19 cellular contexts compared by ENCODE assay signal in genomic region chr4:87097075-87097474, GRCh38.
A peak's percentile ranks its signal among the peaks of the same experiment; 100 is the strongest.
DNase-seq lines count a peak whose midpoint lies in the region; ATAC-seq and TF ChIP-seq lines count a peak whose summit lies in the region.
"Had no signal": no experiment of that assay in that cellular context is flagged by ENCODE, and none has a peak within 500 bp of the region (broad histone marks: within the 10 kb centered on the region; RNA-seq: fewer than 3 reads in every experiment).

No MANE protein-coding gene starts in this region.

- H3K4me3 Mint-ChIP-seq in CD4-positive, alpha-beta memory T cell, result no peak overlapping the region
- no peak overlapping the region for H3K4me3 Mint-ChIP-seq in naive thymus-derived CD4-positive, alpha-beta T cell
- H3K4me3 Mint-ChIP-seq: T-helper 2 cell treated with Interferon-gamma antibody and Interleukin-4, amounts not matched to agents 5 μg/mL and 100 μg/mL, for 36 hours had no signal

- H3K4me3 ChIP-seq in BLaER1 (no peak overlapping the region), colonic mucosa (no peak overlapping the region)
- H3K4me3 ChIP-seq in CD4-positive, alpha-beta memory T cell (ENCODE audit: low read length in 2 of 2), result no peak overlapping the region
- no peak overlapping the region for H3K4me3 ChIP-seq in naive thymus-derived CD4-positive, alpha-beta T cell (ENCODE audit: low read length)
- H3K4me3 ChIP-seq: SJSA1, suprapubic skin had no signal

- TF ChIP-seq CTCF in colonic mucosa (IDR thresholded peaks at IDR 0.05), result no peak
- no peak for TF ChIP-seq CTCF in GM13976 (IDR thresholded peaks at IDR 0.05; ENCODE audit: borderline replicate concordance, control extremely low read depth, extremely low read depth, insufficient read depth, missing control alignments)

- H3K36me3 ChIP-seq in BLaER1 (peaks cover 94% of the 10 kb centered on the region), colonic mucosa (no peaks in the 10 kb centered on the region)
- H3K36me3 ChIP-seq in CD4-positive, alpha-beta memory T cell (ENCODE audit: insufficient read depth, low read length), result no peaks in the 10 kb centered on the region
- no peaks in the 10 kb centered on the region for H3K36me3 ChIP-seq in naive thymus-derived CD4-positive, alpha-beta T cell (ENCODE audit: control insufficient read depth in 2 of 3, insufficient read depth in 3 of 3, low read length in 3 of 3)

- H4K20me1 ChIP-seq in BLaER1, result peaks cover 93% of the 10 kb centered on the region

- H3K9me3 ChIP-seq in BLaER1, result no peaks in the 10 kb centered on the region
- H3K9me3 ChIP-seq in CD4-positive, alpha-beta memory T cell (ENCODE audit: control insufficient read depth in 1 of 2, low read length in 2 of 2), result no peaks in the 10 kb centered on the region
- no peaks in the 10 kb centered on the region for H3K9me3 ChIP-seq in colonic mucosa
- no peaks in the 10 kb centered on the region for H3K9me3 ChIP-seq in naive thymus-derived CD4-positive, alpha-beta T cell (ENCODE audit: control insufficient read depth in 2 of 3, low read length in 3 of 3)
- H3K9me3 ChIP-seq: SJSA1, suprapubic skin had no signal

- ATAC-seq in naive thymus-derived CD4-positive, alpha-beta T cell, result no peak
- no peak for ATAC-seq in HG02970 (IDR thresholded peaks at IDR 0.05; ENCODE audit: low FRiP score, unreplicated experiment)
- ATAC-seq: PC-3 had no signal

- POLR2A ChIA-PET in CD4-positive, alpha-beta memory T cell (lab: Charles Lee; ENCODE audit: partially characterized antibody), result interaction anchor here (0.7 to 1.2 kb wide), 2 partner anchors 91 to 161 kb away, joined by 3 to 4 read pairs; no protein-coding TSS in a partner anchor
- POLR2A ChIA-PET in naive thymus-derived CD4-positive, alpha-beta T cell (lab: Charles Lee), result no interaction called here

- in situ Hi-C loops in GM13976 (cut with MboI; ENCODE audit: low sequenced_read_pairs, unreplicated experiment), result no loop called here

- no peak overlapping the region for H3K9ac ChIP-seq in BLaER1
- H3K9ac ChIP-seq in colonic mucosa (ENCODE audit: low read depth in 2 of 2, low read length in 2 of 2), result no peak overlapping the region

- CTCF ChIA-PET in CD4-positive, alpha-beta memory T cell (lab: Charles Lee; ENCODE audit: partially characterized antibody), result interaction anchor here (1.4 to 5.3 kb wide), 3 partner anchors 90 to 174 kb away, joined by 4 to 110 read pairs (median 18); partner anchors contain the start of gene AFF1
- CTCF ChIA-PET in naive thymus-derived CD4-positive, alpha-beta T cell (lab: Charles Lee), result interaction anchor here (0.6 to 4.6 kb wide), 4 partner anchors 13 to 175 kb away, joined by 3 to 35 read pairs (median 4); partner anchors contain the start of gene AFF1

- H3K27ac Mint-ChIP-seq in CD4-positive, alpha-beta memory T cell, result peak overlapping the region in 6 of 7 donors; percentile 10 to 82 (median 48)
- H3K27ac Mint-ChIP-seq in naive thymus-derived CD4-positive, alpha-beta T cell, result peak overlapping the region in 7 of 9 donors; percentile 20 to 99 (median 69)
- H3K27ac Mint-ChIP-seq: T-helper 2 cell treated with Interferon-gamma antibody and Interleukin-4, amounts not matched to agents 5 μg/mL and 100 μg/mL, for 36 hours had no signal

- H3K27me3 Mint-ChIP-seq in CD4-positive, alpha-beta memory T cell, result no peaks in the 10 kb centered on the region
- H3K27me3 Mint-ChIP-seq in naive thymus-derived CD4-positive, alpha-beta T cell, result no peaks in the 10 kb centered on the region

- peak overlapping the region; percentile 3; the same call in 1 of the 2 replicates for H3K27ac ChIP-seq in BLaER1
- no peak overlapping the region for H3K27ac ChIP-seq in CD4-positive, alpha-beta memory T cell (ENCODE audit: low read depth, low read length)
- H3K27ac ChIP-seq in colonic mucosa, result no peak overlapping the region
- no peak overlapping the region for H3K27ac ChIP-seq in naive thymus-derived CD4-positive, alpha-beta T cell (ENCODE audit: low read depth, low read length)
- H3K27ac ChIP-seq: SJSA1, suprapubic skin had no signal

- H3K4me1 Mint-ChIP-seq in CD4-positive, alpha-beta memory T cell, result peaks cover 26 to 45% (median 40%) of the 10 kb centered on the region in 4 donors
- H3K4me1 Mint-ChIP-seq in naive thymus-derived CD4-positive, alpha-beta T cell, result peaks cover 18 to 62% (median 46%) of the 10 kb centered on the region in 7 donors

- peaks cover 14% of the 10 kb centered on the region for H3K4me1 ChIP-seq in BLaER1
- peaks cover 24% of the 10 kb centered on the region for H3K4me1 ChIP-seq in CD4-positive, alpha-beta memory T cell (ENCODE audit: insufficient read depth, low read length)
- no peaks in the 10 kb centered on the region for H3K4me1 ChIP-seq in colonic mucosa
- no peaks in the 10 kb centered on the region for H3K4me1 ChIP-seq in naive thymus-derived CD4-positive, alpha-beta T cell (ENCODE audit: control insufficient read depth in 2 of 2, insufficient read depth in 2 of 2, low read length in 2 of 2)

- H3K9me3 Mint-ChIP-seq in CD4-positive, alpha-beta memory T cell, result no peaks in the 10 kb centered on the region
- H3K9me3 Mint-ChIP-seq in naive thymus-derived CD4-positive, alpha-beta T cell, result no peaks in the 10 kb centered on the region
- H3K9me3 Mint-ChIP-seq: T-helper 2 cell treated with Interferon-gamma antibody and Interleukin-4, amounts not matched to agents 5 μg/mL and 100 μg/mL, for 36 hours had no signal

- intact Hi-C loops in CD4-positive, alpha-beta memory T cell (cut with micrococcal nuclease), result no loop called here
- intact Hi-C loops in colonic mucosa (cut with DNase I), result loop anchor here (10.0 kb wide), 1 partner anchor 92 kb away; no protein-coding TSS in a partner anchor
- intact Hi-C loops in naive thymus-derived CD4-positive, alpha-beta T cell (cut with micrococcal nuclease), result no loop called here

- H3K36me3 Mint-ChIP-seq in CD4-positive, alpha-beta memory T cell, result peaks cover 16 to 33% of the 10 kb centered on the region in 2 donors
- peaks cover 0 to 20% (median 11%) of the 10 kb centered on the region in 5 donors for H3K36me3 Mint-ChIP-seq in naive thymus-derived CD4-positive, alpha-beta T cell

- H3K4me2 ChIP-seq in BLaER1, result no peak overlapping the region

- no peak for DNase-seq in CD4-positive, alpha-beta memory T cell
- DNase-seq in colonic mucosa, result peak; percentile 62
- no peak for DNase-seq in naive thymus-derived CD4-positive, alpha-beta T cell
- DNase-seq in NCI-H2171 (lab: John Stamatoyannopoulos, UW), result no peak
- DNase-seq in GM13976 (ENCODE audit: low spot score), result no peak
- no peak for DNase-seq in NCI-H2227 (lab: John Stamatoyannopoulos, UW; ENCODE audit: unreplicated experiment)
- DNase-seq: activated CD4-positive, CD25-positive, alpha-beta regulatory T cell treated with anti-CD3 and anti-CD28 coated beads, Interleukin-2, amount 50 U/mL, for 72 hours; activated CD8-positive, alpha-beta memory T cell treated with anti-CD3 and anti-CD28 coated beads, Interleukin-2, amount 50 U/mL, for 4 hours; Calu3; effector CD4-positive, alpha-beta T cell; NCI-H1930; NCI-H526 treated with DMSO at 0.1 percent for 48 hours; PC-3; stimulated activated CD4-positive, alpha-beta T cell treated with anti-CD3 and anti-CD28 coated beads, Interleukin-4, amount 100 ng/mL, for 1 hour had no signal

- H3K27me3 ChIP-seq in BLaER1 (no peaks in the 10 kb centered on the region), colonic mucosa (no peaks in the 10 kb centered on the region)
- H3K27me3 ChIP-seq in CD4-positive, alpha-beta memory T cell (ENCODE audit: insufficient read depth, low read length), result no peaks in the 10 kb centered on the region
- no peaks in the 10 kb centered on the region for H3K27me3 ChIP-seq in naive thymus-derived CD4-positive, alpha-beta T cell (ENCODE audit: control insufficient read depth in 2 of 2, insufficient read depth in 2 of 2, low read length in 2 of 2)
- H3K27me3 ChIP-seq: SJSA1, suprapubic skin had no signal
